ENCODE assay signal across 1 cellular context in the genomic region with DNA sequence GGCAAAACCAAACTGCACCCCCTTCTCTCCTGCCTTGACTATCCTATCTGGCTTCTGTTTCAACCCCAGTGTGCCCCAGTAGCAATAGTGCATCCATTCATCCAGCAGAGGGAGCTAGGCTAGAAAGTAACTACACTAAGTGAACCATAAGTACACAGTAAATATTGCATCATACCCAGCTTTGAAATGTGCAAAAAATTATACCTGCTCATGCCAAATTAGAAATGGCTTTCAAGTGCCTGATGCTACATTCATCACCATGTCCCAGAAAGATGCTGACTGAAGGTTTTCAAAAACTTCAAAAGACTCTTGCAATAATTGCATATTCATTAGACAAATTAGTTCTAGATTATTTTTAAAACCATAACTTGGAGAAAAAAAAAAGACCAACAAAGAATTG.
TF ChIP-seq lines count a peak whose summit lies in the region.

No MANE protein-coding gene starts in this region.

TF ChIP-seq in HEK293, 187 proteins besides CTCF, POLR2A, EP300 and RAD21 (continued from another document and continues in another):
- TF ChIP-seq, protein P1, sequence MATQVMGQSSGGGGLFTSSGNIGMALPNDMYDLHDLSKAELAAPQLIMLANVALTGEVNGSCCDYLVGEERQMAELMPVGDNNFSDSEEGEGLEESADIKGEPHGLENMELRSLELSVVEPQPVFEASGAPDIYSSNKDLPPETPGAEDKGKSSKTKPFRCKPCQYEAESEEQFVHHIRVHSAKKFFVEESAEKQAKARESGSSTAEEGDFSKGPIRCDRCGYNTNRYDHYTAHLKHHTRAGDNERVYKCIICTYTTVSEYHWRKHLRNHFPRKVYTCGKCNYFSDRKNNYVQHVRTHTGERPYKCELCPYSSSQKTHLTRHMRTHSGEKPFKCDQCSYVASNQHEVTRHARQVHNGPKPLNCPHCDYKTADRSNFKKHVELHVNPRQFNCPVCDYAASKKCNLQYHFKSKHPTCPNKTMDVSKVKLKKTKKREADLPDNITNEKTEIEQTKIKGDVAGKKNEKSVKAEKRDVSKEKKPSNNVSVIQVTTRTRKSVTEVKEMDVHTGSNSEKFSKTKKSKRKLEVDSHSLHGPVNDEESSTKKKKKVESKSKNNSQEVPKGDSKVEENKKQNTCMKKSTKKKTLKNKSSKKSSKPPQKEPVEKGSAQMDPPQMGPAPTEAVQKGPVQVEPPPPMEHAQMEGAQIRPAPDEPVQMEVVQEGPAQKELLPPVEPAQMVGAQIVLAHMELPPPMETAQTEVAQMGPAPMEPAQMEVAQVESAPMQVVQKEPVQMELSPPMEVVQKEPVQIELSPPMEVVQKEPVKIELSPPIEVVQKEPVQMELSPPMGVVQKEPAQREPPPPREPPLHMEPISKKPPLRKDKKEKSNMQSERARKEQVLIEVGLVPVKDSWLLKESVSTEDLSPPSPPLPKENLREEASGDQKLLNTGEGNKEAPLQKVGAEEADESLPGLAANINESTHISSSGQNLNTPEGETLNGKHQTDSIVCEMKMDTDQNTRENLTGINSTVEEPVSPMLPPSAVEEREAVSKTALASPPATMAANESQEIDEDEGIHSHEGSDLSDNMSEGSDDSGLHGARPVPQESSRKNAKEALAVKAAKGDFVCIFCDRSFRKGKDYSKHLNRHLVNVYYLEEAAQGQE (tag by site-specific recombination; IDR thresholded peaks at IDR 0.05): no peak
- TF ChIP-seq ZNF830 (tag by site-specific recombination; IDR thresholded peaks at IDR 0.05; ENCODE audit: low read depth) (no peak), PRDM2 (tag by site-specific recombination; IDR thresholded peaks at IDR 0.05; ENCODE audit: borderline replicate concordance) (no peak), TRIM28 (IDR thresholded peaks at IDR 0.05; ENCODE audit: borderline replicate concordance, low read length) (peak; percentile 80; the same call in 1 of the 2 replicates), EGR2 (tag by site-specific recombination; IDR thresholded peaks at IDR 0.05; ENCODE audit: low read depth) (no peak), ZNF157 (tag by site-specific recombination; IDR thresholded peaks at IDR 0.05) (no peak), ZSCAN30 (tag by site-specific recombination; IDR thresholded peaks at IDR 0.05) (peak; percentile 74; the same call in 1 of the 2 replicates), RBAK (tag by site-specific recombination; IDR thresholded peaks at IDR 0.05) (no peak), ZNF610 (tag by site-specific recombination; IDR thresholded peaks at IDR 0.05; ENCODE audit: borderline replicate concordance) (0 out of 2 replicates have a peak, but pooled peaks have one; percentile 45), ZNF707 (tag by site-specific recombination; IDR thresholded peaks at IDR 0.05) (no peak), ZNF473 (tag by site-specific recombination; IDR thresholded peaks at IDR 0.05) (no peak), ZNF335 (tag by site-specific recombination; conservative IDR thresholded peaks at IDR 0.05) (peak; percentile 34; the same call in 1 of the 2 replicates), ZNF202 (tag by site-specific recombination; IDR thresholded peaks at IDR 0.05; ENCODE audit: borderline replicate concordance) (no peak), ZBTB8A (tag by site-specific recombination; IDR thresholded peaks at IDR 0.05) (no peak), ZBTB26 (tag by site-specific recombination; optimal IDR thresholded peaks at IDR 0.05) (no peak), ZNF529 (tag by site-specific recombination; IDR thresholded peaks at IDR 0.05; ENCODE audit: insufficient replicate concordance) (no peak), ZNF174 (tag by site-specific recombination; IDR thresholded peaks at IDR 0.05) (no peak), ZNF416 (tag by site-specific recombination; IDR thresholded peaks at IDR 0.05) (no peak), ZFP37 (tag by site-specific recombination; IDR thresholded peaks at IDR 0.05) (no peak), ZNF239 (tag by site-specific recombination; IDR thresholded peaks at IDR 0.05) (no peak), HOXD13 (CRISPR knock-in tag; IDR thresholded peaks at IDR 0.05; ENCODE audit: borderline replicate concordance) (no peak), KLF1 (tag by site-specific recombination; IDR thresholded peaks at IDR 0.05) (no peak), ZNF596 (tag by site-specific recombination; IDR thresholded peaks at IDR 0.05) (no peak), MZF1 (tag by site-specific recombination; IDR thresholded peaks at IDR 0.05; ENCODE audit: borderline replicate concordance) (no peak), ZNF768 (tag by site-specific recombination; IDR thresholded peaks at IDR 0.05) (no peak), ZNF555 (tag by site-specific recombination; conservative IDR thresholded peaks at IDR 0.05) (no peak), ZNF560 (tag by site-specific recombination; IDR thresholded peaks at IDR 0.05; ENCODE audit: borderline replicate concordance) (no peak), KLF10 (tag by site-specific recombination; IDR thresholded peaks at IDR 0.05) (0 out of 2 replicates have a peak, but pooled peaks have one; percentile 8), ZBTB21 (tag by site-specific recombination; IDR thresholded peaks at IDR 0.05) (no peak), ZBTB44 (tag by site-specific recombination; IDR thresholded peaks at IDR 0.05) (0 out of 2 replicates have a peak, but pooled peaks have one; percentile 49), ZEB2 (tag by site-specific recombination; IDR thresholded peaks at IDR 0.05) (peak; percentile 71), ZNF266 (tag by site-specific recombination; IDR thresholded peaks at IDR 0.05; ENCODE audit: low read depth) (no peak), ZNF501 (tag by site-specific recombination; IDR thresholded peaks at IDR 0.05) (no peak), ZNF221 (tag by site-specific recombination; IDR thresholded peaks at IDR 0.05; ENCODE audit: borderline replicate concordance) (no peak), KLF7 (tag by site-specific recombination; IDR thresholded peaks at IDR 0.05; ENCODE audit: borderline replicate concordance) (no peak), IKZF3 (tag by site-specific recombination; IDR thresholded peaks at IDR 0.05) (0 out of 2 replicates have a peak, but pooled peaks have one; percentile 30), ZXDB (tag by site-specific recombination; IDR thresholded peaks at IDR 0.05) (peak; percentile 39), SP2 (tag by site-specific recombination; IDR thresholded peaks at IDR 0.05) (no peak), ZNF777 (tag by site-specific recombination; IDR thresholded peaks at IDR 0.05; ENCODE audit: borderline replicate concordance) (no peak)
- TF ChIP-seq, protein P2, sequence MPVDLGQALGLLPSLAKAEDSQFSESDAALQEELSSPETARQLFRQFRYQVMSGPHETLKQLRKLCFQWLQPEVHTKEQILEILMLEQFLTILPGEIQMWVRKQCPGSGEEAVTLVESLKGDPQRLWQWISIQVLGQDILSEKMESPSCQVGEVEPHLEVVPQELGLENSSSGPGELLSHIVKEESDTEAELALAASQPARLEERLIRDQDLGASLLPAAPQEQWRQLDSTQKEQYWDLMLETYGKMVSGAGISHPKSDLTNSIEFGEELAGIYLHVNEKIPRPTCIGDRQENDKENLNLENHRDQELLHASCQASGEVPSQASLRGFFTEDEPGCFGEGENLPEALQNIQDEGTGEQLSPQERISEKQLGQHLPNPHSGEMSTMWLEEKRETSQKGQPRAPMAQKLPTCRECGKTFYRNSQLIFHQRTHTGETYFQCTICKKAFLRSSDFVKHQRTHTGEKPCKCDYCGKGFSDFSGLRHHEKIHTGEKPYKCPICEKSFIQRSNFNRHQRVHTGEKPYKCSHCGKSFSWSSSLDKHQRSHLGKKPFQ (tag by site-specific recombination; IDR thresholded peaks at IDR 0.05): no peak
- TF ChIP-seq, protein P3, sequence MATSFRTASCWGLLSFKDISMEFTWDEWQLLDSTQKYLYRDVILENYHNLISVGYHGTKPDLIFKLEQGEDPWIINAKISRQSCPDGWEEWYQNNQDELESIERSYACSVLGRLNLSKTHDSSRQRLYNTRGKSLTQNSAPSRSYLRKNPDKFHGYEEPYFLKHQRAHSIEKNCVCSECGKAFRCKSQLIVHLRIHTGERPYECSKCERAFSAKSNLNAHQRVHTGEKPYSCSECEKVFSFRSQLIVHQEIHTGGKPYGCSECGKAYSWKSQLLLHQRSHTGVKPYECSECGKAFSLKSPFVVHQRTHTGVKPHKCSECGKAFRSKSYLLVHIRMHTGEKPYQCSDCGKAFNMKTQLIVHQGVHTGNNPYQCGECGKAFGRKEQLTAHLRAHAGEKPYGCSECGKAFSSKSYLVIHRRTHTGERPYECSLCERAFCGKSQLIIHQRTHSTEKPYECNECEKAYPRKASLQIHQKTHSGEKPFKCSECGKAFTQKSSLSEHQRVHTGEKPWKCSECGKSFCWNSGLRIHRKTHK (tag by site-specific recombination; IDR thresholded peaks at IDR 0.05): no peak
- TF ChIP-seq, protein P4, sequence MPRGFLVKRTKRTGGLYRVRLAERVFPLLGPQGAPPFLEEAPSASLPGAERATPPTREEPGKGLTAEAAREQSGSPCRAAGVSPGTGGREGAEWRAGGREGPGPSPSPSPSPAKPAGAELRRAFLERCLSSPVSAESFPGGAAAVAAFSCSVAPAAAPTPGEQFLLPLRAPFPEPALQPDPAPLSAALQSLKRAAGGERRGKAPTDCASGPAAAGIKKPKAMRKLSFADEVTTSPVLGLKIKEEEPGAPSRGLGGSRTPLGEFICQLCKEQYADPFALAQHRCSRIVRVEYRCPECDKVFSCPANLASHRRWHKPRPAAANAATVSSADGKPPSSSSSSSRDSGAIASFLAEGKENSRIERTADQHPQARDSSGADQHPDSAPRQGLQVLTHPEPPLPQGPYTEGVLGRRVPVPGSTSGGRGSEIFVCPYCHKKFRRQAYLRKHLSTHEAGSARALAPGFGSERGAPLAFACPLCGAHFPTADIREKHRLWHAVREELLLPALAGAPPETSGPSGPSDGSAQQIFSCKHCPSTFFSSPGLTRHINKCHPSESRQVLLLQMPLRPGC (tag by site-specific recombination; IDR thresholded peaks at IDR 0.05): no peak
- TF ChIP-seq, protein P5, sequence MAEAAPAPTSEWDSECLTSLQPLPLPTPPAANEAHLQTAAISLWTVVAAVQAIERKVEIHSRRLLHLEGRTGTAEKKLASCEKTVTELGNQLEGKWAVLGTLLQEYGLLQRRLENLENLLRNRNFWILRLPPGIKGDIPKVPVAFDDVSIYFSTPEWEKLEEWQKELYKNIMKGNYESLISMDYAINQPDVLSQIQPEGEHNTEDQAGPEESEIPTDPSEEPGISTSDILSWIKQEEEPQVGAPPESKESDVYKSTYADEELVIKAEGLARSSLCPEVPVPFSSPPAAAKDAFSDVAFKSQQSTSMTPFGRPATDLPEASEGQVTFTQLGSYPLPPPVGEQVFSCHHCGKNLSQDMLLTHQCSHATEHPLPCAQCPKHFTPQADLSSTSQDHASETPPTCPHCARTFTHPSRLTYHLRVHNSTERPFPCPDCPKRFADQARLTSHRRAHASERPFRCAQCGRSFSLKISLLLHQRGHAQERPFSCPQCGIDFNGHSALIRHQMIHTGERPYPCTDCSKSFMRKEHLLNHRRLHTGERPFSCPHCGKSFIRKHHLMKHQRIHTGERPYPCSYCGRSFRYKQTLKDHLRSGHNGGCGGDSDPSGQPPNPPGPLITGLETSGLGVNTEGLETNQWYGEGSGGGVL (tag by site-specific recombination; IDR thresholded peaks at IDR 0.05): no peak
